ENCODE assay signal across 8 cellular contexts in the genomic region with DNA sequence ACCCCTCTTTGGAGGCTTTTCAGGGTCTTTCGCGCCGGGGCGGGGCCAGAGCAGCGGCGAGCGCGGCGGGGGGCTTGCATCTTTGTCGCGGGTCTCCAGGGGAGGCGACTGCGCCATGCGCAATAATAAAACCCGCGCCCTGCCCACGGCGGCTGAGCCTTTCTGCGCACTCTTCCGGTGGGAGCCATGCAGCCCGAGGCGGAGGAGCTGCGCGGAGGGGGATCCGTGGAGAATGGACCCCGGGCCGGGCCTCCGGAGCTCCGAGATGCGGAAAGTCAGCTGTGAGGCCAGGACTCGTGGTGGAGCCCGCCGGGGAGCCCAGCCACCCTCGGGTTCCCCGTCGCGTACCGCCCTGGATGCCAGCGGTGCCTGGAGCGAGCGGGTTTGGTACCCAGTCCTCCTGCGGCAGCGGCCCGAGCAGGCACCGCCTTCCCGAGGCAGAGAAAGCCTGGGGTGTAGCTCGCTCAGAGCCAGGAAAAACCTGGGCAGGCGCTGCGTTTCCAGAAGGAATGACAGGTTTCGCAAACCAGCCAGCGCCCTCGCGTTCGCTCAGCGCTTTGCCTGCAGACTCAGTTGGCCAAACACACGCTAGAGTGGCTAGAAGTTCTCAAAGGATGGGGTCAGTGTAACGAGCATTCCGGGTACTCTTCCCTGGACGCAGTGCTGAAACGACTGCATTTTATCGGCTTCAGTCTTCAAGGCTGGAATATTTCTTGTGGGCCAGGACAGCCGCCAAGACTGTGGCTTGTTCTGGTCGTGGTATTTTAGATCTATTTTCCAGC. TPM values are rescaled to one million over a fixed set of nuclear protein-coding genes. Genes with fewer than 3 reads are reported as not detected.
DNase-seq lines count a peak whose midpoint lies in the region; ATAC-seq and TF ChIP-seq lines count a peak whose summit lies in the region.

No MANE protein-coding gene starts in this region.

- no peaks in the 10 kb centered on the region for H3K79me2 ChIP-seq in MM.1S (ENCODE audit: low read length)

- H3K4me1 Mint-ChIP-seq in CD4-positive, alpha-beta memory T cell, result peaks cover 3 to 19% (median 12%) of the 10 kb centered on the region in 4 donors
- peaks cover 0 to 5% (median 2%) of the 10 kb centered on the region in 3 donors for H3K4me1 Mint-ChIP-seq in IgD-negative memory B cell
- peaks cover 15% of the 10 kb centered on the region for H3K4me1 Mint-ChIP-seq in activated CD8-positive, alpha-beta T cell treated with anti-CD3 and anti-CD28 coated beads for 36 hours (ENCODE audit: low read depth)
- H3K4me1 Mint-ChIP-seq in naive thymus-derived CD8-positive, alpha-beta T cell, result peaks cover 0 to 14% (median 7%) of the 10 kb centered on the region in 4 donors

- H3K27me3 ChIP-seq in CD4-positive, alpha-beta memory T cell (ENCODE audit: insufficient read depth, low read length), result peaks cover 18% of the 10 kb centered on the region
- no peaks in the 10 kb centered on the region for H3K27me3 ChIP-seq in MM.1S (replicated peaks; ENCODE audit: insufficient read depth, low read length)

- TF ChIP-seq CTCF in activated CD8-positive, alpha-beta T cell treated with anti-CD3 and anti-CD28 coated beads for 36 hours (IDR thresholded peaks at IDR 0.05), result no peak
- TF ChIP-seq CTCF in fibroblast of the aortic adventitia (IDR thresholded peaks at IDR 0.05; ENCODE audit: insufficient read depth, low read length), result no peak
- TF ChIP-seq CTCF in MM.1S (IDR thresholded peaks at IDR 0.05; ENCODE audit: low read length), result no peak

- intact Hi-C loops in CD4-positive, alpha-beta memory T cell (cut with micrococcal nuclease), result no loop called here
- intact Hi-C loops in activated CD8-positive, alpha-beta T cell treated with anti-CD3 and anti-CD28 coated beads for 36 hours (cut with micrococcal nuclease), result no loop called here

- H3K9me3 ChIP-seq in CD4-positive, alpha-beta memory T cell (ENCODE audit: control insufficient read depth in 1 of 2, low read length in 2 of 2), result no peaks in the 10 kb centered on the region
- no peaks in the 10 kb centered on the region for H3K9me3 ChIP-seq in MM.1S (replicated peaks; ENCODE audit: insufficient read depth, low read length)

- peaks cover 39 to 40% of the 10 kb centered on the region in 2 donors for H3K27me3 Mint-ChIP-seq in CD4-positive, alpha-beta memory T cell
- peaks cover 57% of the 10 kb centered on the region for H3K27me3 Mint-ChIP-seq in IgD-negative memory B cell
- H3K27me3 Mint-ChIP-seq in activated CD8-positive, alpha-beta T cell treated with anti-CD3 and anti-CD28 coated beads for 36 hours, result peaks cover 56% of the 10 kb centered on the region
- peaks cover 37 to 77% (median 51%) of the 10 kb centered on the region in 5 donors for H3K27me3 Mint-ChIP-seq in naive thymus-derived CD8-positive, alpha-beta T cell

- DNase-seq in CD4-positive, alpha-beta memory T cell, result no peak
- peak; percentile 9 for DNase-seq in activated CD8-positive, alpha-beta T cell treated with anti-CD3 and anti-CD28 coated beads for 36 hours
- DNase-seq in fibroblast of the aortic adventitia (ENCODE audit: low read depth), result peak; percentile 85
- DNase-seq in naive thymus-derived CD8-positive, alpha-beta T cell, result no peak
- DNase-seq in MM.1S, result no peak

- peak overlapping the region; percentile 35 to 78 (median 56) for H3K4me3 Mint-ChIP-seq in CD4-positive, alpha-beta memory T cell
- peak overlapping the region in 3 of 4 donors; percentile 44 to 90 (median 69) for H3K4me3 Mint-ChIP-seq in IgD-negative memory B cell
- H3K4me3 Mint-ChIP-seq in activated CD8-positive, alpha-beta T cell treated with anti-CD3 and anti-CD28 coated beads for 36 hours, result peak overlapping the region; percentile 58
- peak overlapping the region in 8 of 10 donors; percentile 33 to 73 (median 53) for H3K4me3 Mint-ChIP-seq in naive thymus-derived CD8-positive, alpha-beta T cell

- peak; percentile 33 for ATAC-seq in activated CD8-positive, alpha-beta T cell treated with anti-CD3 and anti-CD28 coated beads for 36 hours
- no peak for ATAC-seq in naive thymus-derived CD8-positive, alpha-beta T cell
- ATAC-seq in GM21367 (IDR thresholded peaks at IDR 0.05; ENCODE audit: unreplicated experiment) (no peak), HG02623 (IDR thresholded peaks at IDR 0.05; ENCODE audit: unreplicated experiment) (no peak)

- no peak overlapping the region for H3K27ac Mint-ChIP-seq in CD4-positive, alpha-beta memory T cell
- H3K27ac Mint-ChIP-seq in IgD-negative memory B cell, result no peak overlapping the region
- no peak overlapping the region for H3K27ac Mint-ChIP-seq in activated CD8-positive, alpha-beta T cell treated with anti-CD3 and anti-CD28 coated beads for 36 hours
- peak overlapping the region in 1 of 10 donors; percentile 24 for H3K27ac Mint-ChIP-seq in naive thymus-derived CD8-positive, alpha-beta T cell

- H3K9me3 Mint-ChIP-seq in CD4-positive, alpha-beta memory T cell, result peaks cover 0 to 2% (median 0%) of the 10 kb centered on the region in 8 donors
- H3K9me3 Mint-ChIP-seq in IgD-negative memory B cell, result peaks cover 0 to 5% (median 0%) of the 10 kb centered on the region in 3 donors
- no peaks in the 10 kb centered on the region for H3K9me3 Mint-ChIP-seq in activated CD8-positive, alpha-beta T cell treated with anti-CD3 and anti-CD28 coated beads for 36 hours
- no peaks in the 10 kb centered on the region for H3K9me3 Mint-ChIP-seq in naive thymus-derived CD8-positive, alpha-beta T cell

- H3K27ac ChIP-seq in CD4-positive, alpha-beta memory T cell (ENCODE audit: low read depth, low read length), result no peak overlapping the region
- H3K27ac ChIP-seq in MM.1S (ENCODE audit: low read length), result no peak overlapping the region

- H3K4me2 ChIP-seq in MM.1S (ENCODE audit: low read depth, low read length), result no peak overlapping the region

- no peaks in the 10 kb centered on the region for H4K20me1 ChIP-seq in MM.1S (ENCODE audit: insufficient read depth, low read length)

- H3F3A ChIP-seq in MM.1S (ENCODE audit: insufficient read depth, low read length), result no peaks in the 10 kb centered on the region

- no peaks in the 10 kb centered on the region for H3K36me3 Mint-ChIP-seq in CD4-positive, alpha-beta memory T cell
- H3K36me3 Mint-ChIP-seq in IgD-negative memory B cell, result no peaks in the 10 kb centered on the region
- no peaks in the 10 kb centered on the region for H3K36me3 Mint-ChIP-seq in activated CD8-positive, alpha-beta T cell treated with anti-CD3 and anti-CD28 coated beads for 36 hours (ENCODE audit: low read depth)
- H3K36me3 Mint-ChIP-seq in naive thymus-derived CD8-positive, alpha-beta T cell, result no peaks in the 10 kb centered on the region

- CTCF ChIA-PET in CD4-positive, alpha-beta memory T cell (lab: Charles Lee; ENCODE audit: partially characterized antibody), result no interaction called here
- CTCF ChIA-PET in activated CD8-positive, alpha-beta T cell treated with anti-CD3 and anti-CD28 coated beads for 36 hours (lab: Charles Lee), result interaction anchor here (1.5 kb wide), 1 partner anchor 94 kb away, joined by 4 read pairs; no protein-coding TSS in a partner anchor

- POLR2A ChIA-PET in CD4-positive, alpha-beta memory T cell (lab: Charles Lee; ENCODE audit: partially characterized antibody), result interaction anchor here (0.5 kb wide), 1 partner anchor 9 kb away, joined by 3 read pairs; no protein-coding TSS in a partner anchor
- POLR2A ChIA-PET in activated CD8-positive, alpha-beta T cell treated with anti-CD3 and anti-CD28 coated beads for 36 hours (lab: Charles Lee), result no interaction called here
- POLR2A ChIA-PET in naive thymus-derived CD8-positive, alpha-beta T cell (lab: Charles Lee), result no interaction called here

- peaks cover 6% of the 10 kb centered on the region for H3K4me1 ChIP-seq in CD4-positive, alpha-beta memory T cell (ENCODE audit: insufficient read depth, low read length)
- H3K4me1 ChIP-seq in MM.1S (ENCODE audit: low read length), result no peaks in the 10 kb centered on the region

- no peaks in the 10 kb centered on the region for H3K36me3 ChIP-seq in CD4-positive, alpha-beta memory T cell (ENCODE audit: insufficient read depth, low read length)
- H3K36me3 ChIP-seq in MM.1S (replicated peaks; ENCODE audit: insufficient read depth, low read length), result no peaks in the 10 kb centered on the region

- H3K9ac ChIP-seq in MM.1S (ENCODE audit: low read length), result no peak overlapping the region

- H3K9me2 ChIP-seq in MM.1S (replicated peaks; ENCODE audit: insufficient read depth, low read length), result no peaks in the 10 kb centered on the region

- H2AFZ ChIP-seq in MM.1S (ENCODE audit: low read length), result no peak overlapping the region

- H3K4me3 ChIP-seq in CD4-positive, alpha-beta memory T cell (ENCODE audit: low read length in 2 of 2), result no peak overlapping the region
- H3K4me3 ChIP-seq in fibroblast of the aortic adventitia (ENCODE audit: low read depth, low read length) (peak overlapping the region; percentile 82), MM.1S (ENCODE audit: low read length) (no peak overlapping the region)

RNA-seq across cellular contexts. Expression of a gene that starts 1.3 kb away (rescaled TPM):
- total RNA-seq in CD4-positive, alpha-beta memory T cell, result 1 to 10 TPM in 1 of 2 experiments, under 1 TPM in 1; 0.96 to 1.1 TPM
- polyA plus RNA-seq in CD4-positive, alpha-beta memory T cell, result not detected
- polyA plus RNA-seq in IgD-negative memory B cell, result not detected
- total RNA-seq in activated CD8-positive, alpha-beta T cell treated with anti-CD3 and anti-CD28 coated beads for 36 hours, result 1 to 10 TPM; 3.2 to 4.0 TPM
- total RNA-seq in fibroblast of the aortic adventitia (ENCODE audit: low replicate concordance), result 196 and 349 TPM in 2 replicates
- total RNA-seq in naive thymus-derived CD8-positive, alpha-beta T cell, result not detected
- polyA plus RNA-seq in naive thymus-derived CD8-positive, alpha-beta T cell, result under 1 TPM in 1 of 3 donors, not detected in 2; 0.02 TPM

Comparison
In these comparisons a context has a peak if more than half of its experiments do, and no peak if none do; other contexts are left out.
1. DNase-seq: peak in activated CD8-positive, alpha-beta T cell treated with anti-CD3 and anti-CD28 coated beads for 36 hours (single experiment) and fibroblast of the aortic adventitia (single experiment); none in CD4-positive, alpha-beta memory T cell (0 of 5), naive thymus-derived CD8-positive, alpha-beta T cell (0 of 10) and MM.1S (single experiment).
2. RNA of a gene that starts 1.3 kb away (total RNA-seq): 196 to 349 TPM in fibroblast of the aortic adventitia; 3.2 to 4.0 TPM in activated CD8-positive, alpha-beta T cell treated with anti-CD3 and anti-CD28 coated beads for 36 hours, 0.96 to 1.1 TPM in CD4-positive, alpha-beta memory T cell and not detected in naive thymus-derived CD8-positive, alpha-beta T cell; every median in the first group is over 10 times any median in the second.
3. Peak in every context shown above with its lines, with median percentiles within 50 percentile points of each other: H3K4me3 Mint-ChIP-seq.